1 cellular context compared by ENCODE assay signal in the genomic region with DNA sequence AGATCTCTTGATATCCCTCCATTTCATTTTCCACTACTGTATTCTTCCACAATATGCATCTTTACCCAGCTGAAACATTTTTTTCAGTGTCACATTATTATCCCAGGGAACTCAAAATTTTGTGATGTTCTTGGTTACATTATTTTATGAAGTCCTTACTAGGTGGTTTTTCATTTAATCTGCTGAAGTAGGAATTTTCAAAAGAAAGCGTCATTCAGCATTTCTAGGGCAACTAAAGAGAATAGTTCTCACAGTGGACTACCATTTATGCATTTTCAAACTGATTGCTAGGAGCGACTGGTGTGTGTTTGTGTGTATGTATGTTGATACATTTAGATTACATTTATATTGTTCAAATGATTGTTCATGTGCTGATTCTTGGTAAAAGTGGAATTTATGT.
TF ChIP-seq lines count a peak whose summit lies in the region.

No MANE protein-coding gene starts in this region.

TF ChIP-seq in WTC11, 78 proteins besides CTCF, POLR2A, EP300 and RAD21 (continued from another document):
- TF ChIP-seq, protein P1, sequence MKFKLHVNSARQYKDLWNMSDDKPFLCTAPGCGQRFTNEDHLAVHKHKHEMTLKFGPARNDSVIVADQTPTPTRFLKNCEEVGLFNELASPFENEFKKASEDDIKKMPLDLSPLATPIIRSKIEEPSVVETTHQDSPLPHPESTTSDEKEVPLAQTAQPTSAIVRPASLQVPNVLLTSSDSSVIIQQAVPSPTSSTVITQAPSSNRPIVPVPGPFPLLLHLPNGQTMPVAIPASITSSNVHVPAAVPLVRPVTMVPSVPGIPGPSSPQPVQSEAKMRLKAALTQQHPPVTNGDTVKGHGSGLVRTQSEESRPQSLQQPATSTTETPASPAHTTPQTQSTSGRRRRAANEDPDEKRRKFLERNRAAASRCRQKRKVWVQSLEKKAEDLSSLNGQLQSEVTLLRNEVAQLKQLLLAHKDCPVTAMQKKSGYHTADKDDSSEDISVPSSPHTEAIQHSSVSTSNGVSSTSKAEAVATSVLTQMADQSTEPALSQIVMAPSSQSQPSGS (CRISPR knock-in tag; IDR thresholded peaks at IDR 0.05; ENCODE audit: borderline replicate concordance, low read depth), result no peak
- TF ChIP-seq FOXJ3 (CRISPR knock-in tag; IDR thresholded peaks at IDR 0.05; ENCODE audit: borderline replicate concordance), result no peak
- TF ChIP-seq, protein P2, sequence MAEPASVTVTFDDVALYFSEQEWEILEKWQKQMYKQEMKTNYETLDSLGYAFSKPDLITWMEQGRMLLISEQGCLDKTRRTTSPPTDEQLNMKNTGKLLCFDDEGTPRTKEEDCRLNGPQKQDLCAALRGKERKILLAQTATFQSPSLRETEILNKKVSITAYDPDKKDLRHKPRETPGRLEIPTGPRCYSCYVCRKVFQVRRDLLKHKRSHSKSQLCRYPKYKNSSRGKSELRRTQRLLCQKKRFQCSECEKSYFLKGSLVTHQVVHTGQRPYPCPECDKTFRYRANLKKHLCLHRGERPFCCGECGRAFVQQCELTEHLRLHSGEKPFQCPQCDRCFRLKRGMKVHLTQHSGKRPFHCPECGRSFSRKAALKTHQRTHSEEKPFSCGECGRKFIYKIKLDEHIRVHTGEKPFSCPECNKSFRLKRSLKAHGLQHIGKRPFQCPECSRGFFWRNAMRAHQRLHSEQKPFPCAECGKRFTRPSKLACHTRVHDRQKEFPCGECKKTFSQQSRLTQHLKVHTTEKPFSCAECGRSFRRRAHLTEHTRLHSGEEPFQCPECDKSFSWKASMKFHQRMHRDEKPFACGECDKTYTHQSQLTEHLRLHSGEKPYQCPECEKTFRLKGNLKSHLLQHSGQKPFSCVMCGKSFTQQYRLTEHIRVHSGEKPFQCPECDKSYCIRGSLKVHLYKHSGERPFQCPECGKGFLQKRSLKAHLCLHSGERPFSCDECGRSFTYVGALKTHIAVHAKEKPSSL (CRISPR knock-in tag; conservative IDR thresholded peaks at IDR 0.05), result no peak
- TF ChIP-seq NR2C2 (CRISPR knock-in tag; IDR thresholded peaks at IDR 0.05), result no peak
- TF ChIP-seq FOXK1 (CRISPR knock-in tag; IDR thresholded peaks at IDR 0.05), result no peak
- no peak for TF ChIP-seq KAT7 (CRISPR knock-in tag; IDR thresholded peaks at IDR 0.05; ENCODE audit: borderline replicate concordance)
- TF ChIP-seq, protein P3, sequence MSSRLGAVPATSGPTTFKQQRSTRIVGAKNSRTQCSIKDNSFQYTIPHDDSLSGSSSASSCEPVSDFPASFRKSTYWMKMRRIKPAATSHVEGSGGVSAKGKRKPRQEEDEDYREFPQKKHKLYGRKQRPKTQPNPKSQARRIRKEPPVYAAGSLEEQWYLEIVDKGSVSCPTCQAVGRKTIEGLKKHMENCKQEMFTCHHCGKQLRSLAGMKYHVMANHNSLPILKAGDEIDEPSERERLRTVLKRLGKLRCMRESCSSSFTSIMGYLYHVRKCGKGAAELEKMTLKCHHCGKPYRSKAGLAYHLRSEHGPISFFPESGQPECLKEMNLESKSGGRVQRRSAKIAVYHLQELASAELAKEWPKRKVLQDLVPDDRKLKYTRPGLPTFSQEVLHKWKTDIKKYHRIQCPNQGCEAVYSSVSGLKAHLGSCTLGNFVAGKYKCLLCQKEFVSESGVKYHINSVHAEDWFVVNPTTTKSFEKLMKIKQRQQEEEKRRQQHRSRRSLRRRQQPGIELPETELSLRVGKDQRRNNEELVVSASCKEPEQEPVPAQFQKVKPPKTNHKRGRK (CRISPR knock-in tag; IDR thresholded peaks at IDR 0.05; ENCODE audit: borderline replicate concordance), result no peak
- TF ChIP-seq, protein P4, sequence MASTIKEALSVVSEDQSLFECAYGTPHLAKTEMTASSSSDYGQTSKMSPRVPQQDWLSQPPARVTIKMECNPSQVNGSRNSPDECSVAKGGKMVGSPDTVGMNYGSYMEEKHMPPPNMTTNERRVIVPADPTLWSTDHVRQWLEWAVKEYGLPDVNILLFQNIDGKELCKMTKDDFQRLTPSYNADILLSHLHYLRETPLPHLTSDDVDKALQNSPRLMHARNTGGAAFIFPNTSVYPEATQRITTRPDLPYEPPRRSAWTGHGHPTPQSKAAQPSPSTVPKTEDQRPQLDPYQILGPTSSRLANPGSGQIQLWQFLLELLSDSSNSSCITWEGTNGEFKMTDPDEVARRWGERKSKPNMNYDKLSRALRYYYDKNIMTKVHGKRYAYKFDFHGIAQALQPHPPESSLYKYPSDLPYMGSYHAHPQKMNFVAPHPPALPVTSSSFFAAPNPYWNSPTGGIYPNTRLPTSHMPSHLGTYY (CRISPR knock-in tag; IDR thresholded peaks at IDR 0.05), result no peak
TF ChIP-seq in WTC11: peak in this region for 0.
